Comparison of ENCODE assay signal across 5 cellular contexts in the genomic region with DNA sequence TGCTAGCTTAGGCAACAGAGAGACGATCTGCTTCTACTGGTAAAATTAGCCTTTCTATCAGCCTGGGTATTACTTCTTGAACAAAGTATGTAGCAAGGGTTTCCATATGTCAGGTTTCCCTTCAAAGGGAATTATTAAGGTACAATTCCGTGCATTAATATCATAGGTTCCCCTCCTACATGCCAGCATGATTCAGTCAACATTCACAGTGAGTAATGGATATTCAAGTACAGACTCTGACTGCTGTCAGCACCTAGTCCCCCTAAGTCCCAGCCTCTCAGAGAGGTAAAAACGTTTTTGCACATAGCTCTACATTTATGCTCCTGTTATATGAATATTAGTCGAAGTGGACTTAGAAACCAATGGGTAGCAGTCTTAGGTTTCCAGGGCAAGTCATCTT.
"Had no signal": no experiment of that assay in that cellular context is flagged by ENCODE, and none has a peak within 500 bp of the region (broad histone marks: within the 10 kb centered on the region; RNA-seq: fewer than 3 reads in every experiment).

No MANE protein-coding gene starts in this region.

- H3K36me3 Mint-ChIP-seq: IgD-negative memory B cell had no signal

- H3K27ac ChIP-seq: HL-60 had no signal

- H3K4me1 Mint-ChIP-seq: IgD-negative memory B cell had no signal

- DNase-seq: IMR-90 had no signal

- H3K4me3 Mint-ChIP-seq: IgD-negative memory B cell had no signal

- H3K27ac Mint-ChIP-seq: IgD-negative memory B cell had no signal

- ATAC-seq: HepG2, K562 had no signal

- H3K4me3 ChIP-seq: K562 had no signal

- H3K27me3 Mint-ChIP-seq: IgD-negative memory B cell had no signal
